Comparison of ENCODE assay signal across 17 cellular contexts in the genomic region with DNA sequence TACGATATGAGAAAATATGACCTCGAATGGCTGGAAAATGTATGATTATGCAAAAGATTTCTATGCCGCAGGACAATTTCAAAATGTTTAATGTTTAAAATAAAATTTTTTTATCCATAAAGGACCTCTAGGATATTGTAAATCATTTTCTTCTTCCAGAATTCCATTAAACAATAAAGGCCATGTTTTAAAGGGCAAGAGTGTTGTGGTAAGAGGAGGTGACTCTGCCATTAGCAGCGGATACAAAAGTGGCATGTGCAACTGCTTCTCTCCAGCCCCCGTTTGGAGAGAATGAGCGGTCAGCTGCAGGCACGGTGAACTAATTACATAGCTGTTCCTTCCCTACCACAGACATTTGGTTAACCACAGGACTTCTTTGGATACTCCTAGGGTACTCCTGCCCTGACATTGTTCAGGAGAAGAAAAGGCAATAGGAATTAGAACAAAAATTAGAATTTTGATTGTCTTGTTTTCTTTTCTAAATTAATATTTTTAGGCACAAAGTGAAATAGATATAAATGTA.
DNase-seq lines count a peak whose midpoint lies in the region; ATAC-seq and TF ChIP-seq lines count a peak whose summit lies in the region.
"Had no signal": no experiment of that assay in that cellular context is flagged by ENCODE, and none has a peak within 500 bp of the region (broad histone marks: within the 10 kb centered on the region; RNA-seq: fewer than 3 reads in every experiment).

No MANE protein-coding gene starts in this region.

- no peak overlapping the region for H3K4me2 ChIP-seq in neural progenitor cell
- H3K4me2 ChIP-seq: PC-9 had no signal

- H3K9me3 Mint-ChIP-seq in neural progenitor cell, result no peaks in the 10 kb centered on the region
- H3K9me3 Mint-ChIP-seq: CD4-positive, alpha-beta T cell had no signal

- intact Hi-C loops in stomach (cut with DNase I; ENCODE audit: low total_unique reads), result no loop called here

- H3K27ac Mint-ChIP-seq in neural progenitor cell, result no peak overlapping the region
- H3K27ac Mint-ChIP-seq: CD4-positive, alpha-beta T cell; progenitor cell of endocrine pancreas had no signal

- peaks cover 2% of the 10 kb centered on the region for H3K36me3 Mint-ChIP-seq in neural progenitor cell

- H3K36me3 ChIP-seq in neural progenitor cell (no peaks in the 10 kb centered on the region), stomach (peaks cover 0 to 44% (median 23%) of the 10 kb centered on the region in 4 donors)
- peaks cover 3% of the 10 kb centered on the region for H3K36me3 ChIP-seq in effector memory CD4-positive, alpha-beta T cell (ENCODE audit: control insufficient read depth, insufficient read depth, low read length)

- WGBS in stomach, 5 donors, result 90 to 93% (median 92%) methylated on average over 7 of the region's 7 CpGs

- H3K27ac ChIP-seq in neural progenitor cell (no peak overlapping the region), stomach (no peak overlapping the region)
- no peak overlapping the region for H3K27ac ChIP-seq in effector memory CD4-positive, alpha-beta T cell (ENCODE audit: insufficient read depth, low read length, poor library complexity, severe bottlenecking)
- H3K27ac ChIP-seq: PC-9, tibial nerve had no signal

- H3K4me3 ChIP-seq in cardiac fibroblast (replicated peaks in 1 of 2; ENCODE audit: low read depth in 2 of 2, low read length in 2 of 2) (no peak overlapping the region), neural progenitor cell (no peak overlapping the region), stomach (no peak overlapping the region)
- H3K4me3 ChIP-seq in effector memory CD4-positive, alpha-beta T cell (ENCODE audit: insufficient read depth, low read depth, low read length, poor library complexity, severe bottlenecking), result no peak overlapping the region
- H3K4me3 ChIP-seq: PC-9, tibial nerve had no signal

- no peaks in the 10 kb centered on the region for H4K20me1 ChIP-seq in neural progenitor cell (ENCODE audit: low read depth)

- no peak overlapping the region for H2AFZ ChIP-seq in neural progenitor cell (replicated peaks)
- H2AFZ ChIP-seq: PC-9 had no signal

- peaks cover 2% of the 10 kb centered on the region for H3K27me3 Mint-ChIP-seq in neural progenitor cell (ENCODE audit: insufficient read depth, low read depth)
- H3K27me3 Mint-ChIP-seq: CD4-positive, alpha-beta T cell; progenitor cell of endocrine pancreas had no signal

- TF ChIP-seq POLR2A in stomach (IDR thresholded peaks at IDR 0.05), result no peak

- H3K4me1 ChIP-seq in neural progenitor cell (no peaks in the 10 kb centered on the region), stomach (no peaks in the 10 kb centered on the region)
- H3K4me1 ChIP-seq in effector memory CD4-positive, alpha-beta T cell (ENCODE audit: control insufficient read depth, insufficient read depth, low read length, poor library complexity, severe bottlenecking), result no peaks in the 10 kb centered on the region
- H3K4me1 ChIP-seq: tibial nerve had no signal

- H3K4me3 Mint-ChIP-seq in neural progenitor cell, result no peak overlapping the region
- H3K4me3 Mint-ChIP-seq: CD4-positive, alpha-beta T cell had no signal

- no peaks in the 10 kb centered on the region for H3K79me2 ChIP-seq in neural progenitor cell (ENCODE audit: low read depth)

- no peak for TF ChIP-seq EP300 in stomach (IDR thresholded peaks at IDR 0.05)

- TF ChIP-seq CTCF in cardiac fibroblast (IDR thresholded peaks at IDR 0.05; ENCODE audit: low read depth, low read length), result no peak
- no peak for TF ChIP-seq CTCF in neural progenitor cell (IDR thresholded peaks at IDR 0.05)
- TF ChIP-seq CTCF in stomach (IDR thresholded peaks at IDR 0.05), result no peak

- H3K9ac ChIP-seq in neural progenitor cell, result no peak overlapping the region

- no peak for ATAC-seq in HG02763 (IDR thresholded peaks at IDR 0.05; ENCODE audit: unreplicated experiment)

- no peaks in the 10 kb centered on the region for H3K27me3 ChIP-seq in neural progenitor cell
- H3K27me3 ChIP-seq in effector memory CD4-positive, alpha-beta T cell (replicated peaks; ENCODE audit: control insufficient read depth, insufficient read depth, low read length, poor library complexity, severe bottlenecking), result no peaks in the 10 kb centered on the region
- H3K27me3 ChIP-seq in stomach, result no peaks in the 10 kb centered on the region
- H3K27me3 ChIP-seq: tibial nerve had no signal

- H3K4me1 Mint-ChIP-seq in neural progenitor cell, result no peaks in the 10 kb centered on the region

- DNase-seq in ELR (ENCODE audit: low read depth) (peak; percentile 77), NCI-H2227 (lab: John Stamatoyannopoulos, UW; ENCODE audit: unreplicated experiment) (peak; percentile 31), cardiac fibroblast (ENCODE audit: low read depth in 2 of 2) (peak; percentile 23 to 27), neural progenitor cell (ENCODE audit: low spot score) (peak; percentile 27), stomach (no peak)
- no peak for DNase-seq in effector memory CD4-positive, alpha-beta T cell
- DNase-seq: activated CD4-positive, alpha-beta T cell treated with anti-CD3 and anti-CD28 coated beads, Interleukin-2, amount 50 U/mL, for 4 hours; activated T-cell treated with anti-CD3 and anti-CD28 coated beads, Interleukin-2, amount 50 U/mL, for 48 hours; CD4-positive, alpha-beta T cell; foreskin melanocyte; NCI-H1436 treated with DMSO at 0.1 percent for 48 hours; NCI-H524; PC-9; stimulated activated CD4-positive, alpha-beta T cell treated with anti-CD3 and anti-CD28 coated beads, Interleukin-4, amount 100 ng/mL, for 1 hour had no signal

- no peaks in the 10 kb centered on the region for H3F3A ChIP-seq in neural progenitor cell (ENCODE audit: low read depth)

- H3K9me3 ChIP-seq in neural progenitor cell (ENCODE audit: low read depth) (no peaks in the 10 kb centered on the region), stomach (no peaks in the 10 kb centered on the region)
- H3K9me3 ChIP-seq in effector memory CD4-positive, alpha-beta T cell (ENCODE audit: control insufficient read depth, low read length), result no peaks in the 10 kb centered on the region
- H3K9me3 ChIP-seq: tibial nerve had no signal

Comparison
In these comparisons a context has a peak if more than half of its experiments do, and no peak if none do; other contexts are left out.
1. DNase-seq: peak in ELR (single experiment), NCI-H2227 (single experiment), cardiac fibroblast (2 of 2) and neural progenitor cell (single experiment); none in effector memory CD4-positive, alpha-beta T cell (0 of 3) and stomach (single experiment).